ENCODE assay signal across 1 cellular context in the genomic region with DNA sequence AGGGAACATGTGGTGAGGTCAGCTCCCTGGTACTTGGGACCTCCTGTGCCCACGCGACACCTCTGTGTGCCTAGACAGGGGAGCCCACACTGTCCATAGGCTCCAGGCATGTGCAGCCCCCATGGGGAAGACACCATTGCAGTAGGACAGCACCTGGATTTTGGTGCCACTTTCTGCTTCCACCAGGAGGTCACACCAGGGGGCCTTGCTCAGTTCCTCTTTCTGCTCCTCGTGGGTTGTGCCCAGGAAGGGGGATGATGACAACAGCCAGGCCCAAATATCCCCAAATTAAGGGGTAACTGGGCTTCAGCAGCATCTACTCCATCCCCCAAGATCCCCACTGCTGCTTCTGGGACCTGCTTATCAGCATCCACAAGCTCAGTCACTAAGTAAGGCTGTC.
A peak's percentile ranks its signal among the peaks of the same experiment; 100 is the strongest.
TF ChIP-seq lines count a peak whose summit lies in the region.

No MANE protein-coding gene starts in this region.

TF ChIP-seq in K562, 482 proteins besides CTCF, POLR2A, EP300 and RAD21:
- TF ChIP-seq, protein P1, sequence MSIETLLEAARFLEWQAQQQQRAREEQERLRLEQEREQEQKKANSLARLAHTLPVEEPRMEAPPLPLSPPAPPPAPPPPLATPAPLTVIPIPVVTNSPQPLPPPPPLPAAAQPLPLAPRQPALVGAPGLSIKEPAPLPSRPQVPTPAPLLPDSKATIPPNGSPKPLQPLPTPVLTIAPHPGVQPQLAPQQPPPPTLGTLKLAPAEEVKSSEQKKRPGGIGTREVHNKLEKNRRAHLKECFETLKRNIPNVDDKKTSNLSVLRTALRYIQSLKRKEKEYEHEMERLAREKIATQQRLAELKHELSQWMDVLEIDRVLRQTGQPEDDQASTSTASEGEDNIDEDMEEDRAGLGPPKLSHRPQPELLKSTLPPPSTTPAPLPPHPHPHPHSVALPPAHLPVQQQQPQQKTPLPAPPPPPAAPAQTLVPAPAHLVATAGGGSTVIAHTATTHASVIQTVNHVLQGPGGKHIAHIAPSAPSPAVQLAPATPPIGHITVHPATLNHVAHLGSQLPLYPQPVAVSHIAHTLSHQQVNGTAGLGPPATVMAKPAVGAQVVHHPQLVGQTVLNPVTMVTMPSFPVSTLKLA (conservative IDR thresholded peaks at IDR 0.05), result no peak
- peak; percentile 56; the same call in 1 of the 2 replicates for TF ChIP-seq SPI1 (IDR thresholded peaks at IDR 0.05; ENCODE audit: borderline replicate concordance, low read depth, low read length)
